Comparison of ENCODE assay signal across 1 cellular context in genomic region chr2:160125366-160125765, GRCh38.
TF ChIP-seq lines count a peak whose summit lies in the region.

No MANE protein-coding gene starts in this region.

TF ChIP-seq in GM23338, 12 proteins besides CTCF, POLR2A, EP300 and RAD21 (continued from another document):
- no peak for TF ChIP-seq POLR2AphosphoS5 (IDR thresholded peaks at IDR 0.05; ENCODE audit: low read depth)
- no peak for TF ChIP-seq ZNF114 (CRISPR knock-in tag; IDR thresholded peaks at IDR 0.05)
- no peak for TF ChIP-seq ZNF462 (CRISPR knock-in tag; IDR thresholded peaks at IDR 0.05)
- no peak for TF ChIP-seq ZNF331 (CRISPR knock-in tag; IDR thresholded peaks at IDR 0.05; ENCODE audit: low read depth)
- TF ChIP-seq ETS1 (IDR thresholded peaks at IDR 0.05): no peak
